Comparison of ENCODE assay signal across 1 cellular context in genomic region chr18:2627821-2628276, GRCh38.
TF ChIP-seq lines count a peak whose summit lies in the region.

No MANE protein-coding gene starts in this region.

TF ChIP-seq in HCT116, 20 proteins besides CTCF, POLR2A, EP300 and RAD21 (continued from another document):
- TF ChIP-seq REST (IDR thresholded peaks at IDR 0.05; ENCODE audit: low read depth) (no peak), JUND (IDR thresholded peaks at IDR 0.05) (peak; percentile 49), SRF (IDR thresholded peaks at IDR 0.05; ENCODE audit: low read depth) (no peak), EGR1 (IDR thresholded peaks at IDR 0.05; ENCODE audit: low read depth) (no peak), CEBPB (IDR thresholded peaks at IDR 0.05; ENCODE audit: low read depth) (peak; percentile 80), EZH2 (IDR thresholded peaks at IDR 0.05) (no peak)
